ENCODE assay signal across 8 cellular contexts in genomic region chr19:17470204-17470841, GRCh38. TPM values are rescaled to one million over a fixed set of nuclear protein-coding genes. Genes with fewer than 3 reads are reported as not detected.
A peak's percentile ranks its signal among the peaks of the same experiment; 100 is the strongest.
DNase-seq lines count a peak whose midpoint lies in the region; ATAC-seq and FAIRE-seq lines count a peak whose summit lies in the region.

Gene SLC27A1, plus strand, starts transcription at chr19:17470524. Its CDS starts 17 bp downstream, at chr19:17470541.

- H3K4me3 Mint-ChIP-seq in naive thymus-derived CD8-positive, alpha-beta T cell = peak within 1 kb of the TSS; percentile 85 to 100 (median 96)
- peak within 1 kb of the TSS; percentile 88 for H3K4me3 Mint-ChIP-seq in stimulated activated memory B cell treated with anti-CD40 and anti-IgM and Interleukin-4, amounts not matched to agents 10 μg/mL and 1 μg/mL and 100 μg/mL, for 72 hours

- peak; percentile 86 for DNase-seq in DMS53 treated with DMSO at 0.1 percent for 48 hours (lab: John Stamatoyannopoulos, UW; ENCODE audit: unreplicated experiment)
- DNase-seq in RCC 7860 (ENCODE audit: low spot score) = peak; percentile 92
- DNase-seq in activated effector memory CD4-positive, alpha-beta T cell treated with Interleukin-2 at 50 U/mL for 16 hours = peak; percentile 80
- peak; percentile 98 for DNase-seq in fibroblast of peridontal ligament (ENCODE audit: extremely low read depth)
- peak in 9 of 10 donors; percentile 77 to 94 (median 92) for DNase-seq in naive thymus-derived CD8-positive, alpha-beta T cell

- no peaks in the 10 kb centered on the region for H3K27me3 Mint-ChIP-seq in naive thymus-derived CD8-positive, alpha-beta T cell
- H3K27me3 Mint-ChIP-seq in stimulated activated memory B cell treated with anti-CD40 and anti-IgM and Interleukin-4, amounts not matched to agents 10 μg/mL and 1 μg/mL and 100 μg/mL, for 72 hours = peaks cover 6% of the 10 kb centered on the region

- no peaks in the 10 kb centered on the region for H3K36me3 Mint-ChIP-seq in naive thymus-derived CD8-positive, alpha-beta T cell
- H3K36me3 Mint-ChIP-seq in stimulated activated memory B cell treated with anti-CD40 and anti-IgM and Interleukin-4, amounts not matched to agents 10 μg/mL and 1 μg/mL and 100 μg/mL, for 72 hours = no peaks in the 10 kb centered on the region

- H3K9me3 Mint-ChIP-seq in naive thymus-derived CD8-positive, alpha-beta T cell = no peaks in the 10 kb centered on the region
- no peaks in the 10 kb centered on the region for H3K9me3 Mint-ChIP-seq in stimulated activated memory B cell treated with anti-CD40 and anti-IgM and Interleukin-4, amounts not matched to agents 10 μg/mL and 1 μg/mL and 100 μg/mL, for 72 hours

- H3K27ac ChIP-seq in KOPT-K1 (ENCODE audit: low read depth, low read length, poor library complexity, severe bottlenecking) = peak within 1 kb of the TSS; percentile 25

- H3K9me3 ChIP-seq in KOPT-K1 (ENCODE audit: insufficient read depth, low read length, poor library complexity, severe bottlenecking) = no peaks in the 10 kb centered on the region

- ATAC-seq in GM21723 (IDR thresholded peaks at IDR 0.05; ENCODE audit: unreplicated experiment) = peak; percentile 78
- peak; percentile 73 to 80 for ATAC-seq in naive thymus-derived CD8-positive, alpha-beta T cell
- ATAC-seq in stimulated activated memory B cell treated with anti-CD40 and anti-IgM and Interleukin-4, amounts not matched to agents 10 μg/mL and 1 μg/mL and 100 μg/mL, for 72 hours = peak; percentile 92

- FAIRE-seq in RCC 7860 (lab: Jason Lieb, UNC) = peak; percentile 79

- H3K4me1 Mint-ChIP-seq in naive thymus-derived CD8-positive, alpha-beta T cell = peaks cover 20 to 58% (median 36%) of the 10 kb centered on the region in 4 donors
- peaks cover 45% of the 10 kb centered on the region for H3K4me1 Mint-ChIP-seq in stimulated activated memory B cell treated with anti-CD40 and anti-IgM and Interleukin-4, amounts not matched to agents 10 μg/mL and 1 μg/mL and 100 μg/mL, for 72 hours

- peak within 1 kb of the TSS; percentile 79 to 98 (median 94) for H3K27ac Mint-ChIP-seq in naive thymus-derived CD8-positive, alpha-beta T cell
- peak within 1 kb of the TSS; percentile 53 for H3K27ac Mint-ChIP-seq in stimulated activated memory B cell treated with anti-CD40 and anti-IgM and Interleukin-4, amounts not matched to agents 10 μg/mL and 1 μg/mL and 100 μg/mL, for 72 hours

- H3K36me3 ChIP-seq in KOPT-K1 (ENCODE audit: insufficient read depth, low read length) = no peaks in the 10 kb centered on the region

- POLR2A ChIA-PET in naive thymus-derived CD8-positive, alpha-beta T cell (lab: Charles Lee) = interaction anchor here (0.6 to 2.1 kb wide), 12 partner anchors 9 to 1396 kb away, joined by 3 to 10 read pairs (median 4); partner anchors contain the start of genes ABHD8, CCDC124 and PGLS

RNA-seq across cellular contexts. Expression of gene SLC27A1, which starts in this region (rescaled TPM):
- total RNA-seq in naive thymus-derived CD8-positive, alpha-beta T cell = 10 to 100 TPM in 1 of 2 experiments, 1 to 10 TPM in 1; 9.4 to 10.9 TPM
- polyA plus RNA-seq in naive thymus-derived CD8-positive, alpha-beta T cell = 10 to 100 TPM; 12.5 to 14.6 (median 13.8) TPM

Comparison
In these comparisons a context has a peak if more than half of its experiments do, and no peak if none do; other contexts are left out.
1. Peak in every context shown above with its lines: DNase-seq, ATAC-seq and H3K27ac ChIP-seq.